ENCODE assay signal across 12 cellular contexts in genomic region chr3:57826286-57826951, GRCh38.
A peak's percentile ranks its signal among the peaks of the same experiment; 100 is the strongest.
DNase-seq lines count a peak whose midpoint lies in the region; ATAC-seq, FAIRE-seq and TF ChIP-seq lines count a peak whose summit lies in the region.
"Had no signal": no experiment of that assay in that cellular context is flagged by ENCODE, and none has a peak within 500 bp of the region (broad histone marks: within the 10 kb centered on the region; RNA-seq: fewer than 3 reads in every experiment).

No MANE protein-coding gene starts in this region.

- no peak for TF ChIP-seq RAD21 in HepG2 (CRISPR knock-in tag; IDR thresholded peaks at IDR 0.05)

- TF ChIP-seq EP300 in HepG2 (IDR thresholded peaks at IDR 0.05; ENCODE audit: low read depth in 2 of 2, low read length in 2 of 2), result no peak
- no peak for TF ChIP-seq EP300 in HepG2 (CRISPR knock-in tag; IDR thresholded peaks at IDR 0.05; ENCODE audit: borderline replicate concordance)

- H3K27me3 ChIP-seq in AG04450 (ENCODE audit: control insufficient read depth, insufficient read depth, low read length) (no peaks in the 10 kb centered on the region), HepG2 (ENCODE audit: control insufficient read depth in 1 of 2, insufficient read depth in 2 of 2, low read length in 2 of 2) (no peaks in the 10 kb centered on the region), gastrocnemius medialis (no peaks in the 10 kb centered on the region)

- H3K4me1 ChIP-seq in HepG2 (ENCODE audit: insufficient read depth, low read length) (peaks cover 58% of the 10 kb centered on the region), gastrocnemius medialis (peaks cover 53 to 74% of the 10 kb centered on the region in 2 donors)

- FAIRE-seq in GM19239 (lab: Jason Lieb, UNC) (peak; percentile 68), HepG2 (lab: Jason Lieb, UNC) (no peak)

- H3K27ac Mint-ChIP-seq in WTC11, result peak overlapping the region; percentile 48

- no peak for TF ChIP-seq POLR2A in HepG2 (IDR thresholded peaks at IDR 0.05; ENCODE audit: insufficient read depth in 1 of 2, low read depth in 2 of 2, low read length in 2 of 2)
- no peak for TF ChIP-seq POLR2A in gastrocnemius medialis (IDR thresholded peaks at IDR 0.05)

- no peaks in the 10 kb centered on the region for H3K9me3 ChIP-seq in AG04450 (ENCODE audit: control insufficient read depth, insufficient read depth, low read length)
- no peaks in the 10 kb centered on the region for H3K9me3 ChIP-seq in HepG2 (ENCODE audit: low read length)
- no peaks in the 10 kb centered on the region for H3K9me3 ChIP-seq in gastrocnemius medialis

- H3K36me3 ChIP-seq in HepG2 (replicated peaks in 1 of 2; ENCODE audit: control insufficient read depth in 1 of 2, insufficient read depth in 2 of 2, low read length in 2 of 2), result peaks cover 0 to 3% of the 10 kb centered on the region in 2 experiments; a peak in 1 of 5 replicates
- H3K36me3 ChIP-seq in gastrocnemius medialis, result no peaks in the 10 kb centered on the region

- H3K4me3 Mint-ChIP-seq in WTC11, result no peak overlapping the region
- H3K4me3 Mint-ChIP-seq: naive B cell had no signal

- H3K4me2 ChIP-seq in HepG2 (ENCODE audit: low read depth, low read length), result peak overlapping the region; percentile 38

- no peak overlapping the region for H3K4me3 ChIP-seq in AG04450 (ENCODE audit: low read depth, low read length)
- no peak overlapping the region for H3K4me3 ChIP-seq in HepG2 (replicated peaks in 1 of 3; ENCODE audit: insufficient read depth in 1 of 3, low read depth in 2 of 3, low read length in 3 of 3)
- H3K4me3 ChIP-seq in gastrocnemius medialis, result no peak overlapping the region

- H3K9ac ChIP-seq in HepG2 (ENCODE audit: insufficient read depth, low read depth, low read length), result peak overlapping the region; percentile 47; the same call in 1 of the 2 replicates

- CTCF ChIA-PET in AG04450 (lab: Charles Lee) (interaction anchor here (0.6 to 1.9 kb wide), 16 partner anchors 9 to 656 kb away, joined by 3 to 13 read pairs (median 3); no protein-coding TSS in a partner anchor), WTC11 (lab: Charles Lee) (interaction anchor here (0.6 to 1.3 kb wide), 3 partner anchors 17 to 134 kb away, joined by 3 to 4 read pairs (median 3); partner anchors contain the start of gene DENND6A), HepG2 (lab: Yijun Ruan, JAX; ENCODE audit: low intra/inter-chr PET ratio, low total read pairs) (no interaction called here)

- H4K20me1 ChIP-seq in HepG2 (ENCODE audit: insufficient read depth, low read length), result no peaks in the 10 kb centered on the region; the same call in 1 of the 2 replicates

- no TSS peak for BruUV-seq in HepG2 (replicated peaks; lab: Mats Ljungman, UMichigan)

- intact Hi-C loops in HepG2 (cut with micrococcal nuclease; ENCODE audit: unreplicated experiment), result loop anchor here (2.0 to 10.0 kb wide), 2 partner anchors 70 to 232 kb away; partner anchors contain the start of genes ARF4 and SLMAP
- intact Hi-C loops in gastrocnemius medialis (cut with DNase I; ENCODE audit: low total_unique reads), result loop anchor here (5.0 kb wide), 1 partner anchor 139 kb away; no protein-coding TSS in a partner anchor

- no peaks in the 10 kb centered on the region for H3K9me3 Mint-ChIP-seq in WTC11
- H3K9me3 Mint-ChIP-seq: naive B cell had no signal

- ATAC-seq in WTC11 (no peak), HepG2 (peak; percentile 55), gastrocnemius medialis (no peak), HG02852 (IDR thresholded peaks at IDR 0.05; ENCODE audit: unreplicated experiment) (no peak)

- no peaks in the 10 kb centered on the region for H3K27me3 Mint-ChIP-seq in WTC11 (ENCODE audit: low read depth)
- H3K27me3 Mint-ChIP-seq: naive B cell had no signal

- WGBS in HepG2 (ENCODE audit: low lambda C conversion rate), result 79% methylated on average over 1 of the region's 1 CpG

- H3K4me1 Mint-ChIP-seq in WTC11, result peaks cover 66% of the 10 kb centered on the region

- no peaks in the 10 kb centered on the region for H3K36me3 Mint-ChIP-seq in WTC11

- TF ChIP-seq CTCF in AG04450 (IDR thresholded peaks at IDR 0.05; ENCODE audit: low read depth, low read length) (peak; percentile 33; the same call in 1 of the 2 replicates), WTC11 (IDR thresholded peaks at IDR 0.05) (no peak), HepG2 (CRISPR knock-in tag; IDR thresholded peaks at IDR 0.05) (peak; percentile 40), gastrocnemius medialis (IDR thresholded peaks at IDR 0.05 in 4 of 5, conservative IDR thresholded peaks at IDR 0.05 in 1 of 5) (no peak)

- H3K79me2 ChIP-seq in HepG2 (ENCODE audit: insufficient read depth, low read length), result peaks cover 67% of the 10 kb centered on the region

- H2AFZ ChIP-seq in HepG2 (ENCODE audit: low read length), result no peak overlapping the region

- H3K27ac ChIP-seq in AG04450 (ENCODE audit: low read depth, low read length), result no peak overlapping the region
- peak overlapping the region; percentile 78 for H3K27ac ChIP-seq in HepG2 (ENCODE audit: extremely low read length, insufficient read depth, low read length)
- no peak overlapping the region for H3K27ac ChIP-seq in gastrocnemius medialis

- in situ Hi-C loops in HepG2 (cut with HindIII; ENCODE audit: extremely low pct_ligation_motif_present, low pct_unique_long_range_greater_than_20kb) (no loop called here), gastrocnemius medialis (cut with MboI; ENCODE audit: low sequenced_read_pairs in 4 of 4) (no loop called here)

- POLR2A ChIA-PET in AG04450 (lab: Yijun Ruan, JAX) (interaction anchor here (0.9 kb wide), 1 partner anchor 71 kb away, joined by 3 read pairs; the partner anchor contains the start of gene SLMAP), WTC11 (lab: Charles Lee) (interaction anchor here (0.6 to 1.2 kb wide), 2 partner anchors 36 to 229 kb away, joined by 3 read pairs; partner anchors contain the start of gene ARF4), HepG2 (lab: Yijun Ruan, JAX) (interaction anchor here (1.8 to 2.1 kb wide), 2 partner anchors 134 to 229 kb away, joined by 4 to 7 read pairs; partner anchors contain the start of genes ARF4 and DENND6A)

- DNase-seq in AG04450 (ENCODE audit: low read depth, low spot score), result no peak
- no peak for DNase-seq in GM19239 (ENCODE audit: insufficient read length, low spot score)
- no peak for DNase-seq in WTC11 (ENCODE audit: low spot score)
- DNase-seq in HepG2 (ENCODE audit: low spot score), result no peak
- DNase-seq in NCI-H510A (lab: John Stamatoyannopoulos, UW), result no peak
- no peak for DNase-seq in NCI-H1694 (lab: John Stamatoyannopoulos, UW)
- no peak for DNase-seq in gastrocnemius medialis
- DNase-seq: activated T-cell treated with anti-CD3 and anti-CD28 coated beads, Interleukin-2, amount 50 U/mL, for 1 hour; hypothalamus; naive B cell; stimulated activated CD4-positive, alpha-beta T cell treated with anti-CD3 and anti-CD28 coated beads, Interleukin-2, amount 100 ng/mL, for 48 hours had no signal

TF ChIP-seq in WTC11, 78 proteins besides CTCF, POLR2A, EP300 and RAD21 (continues in another document):
- TF ChIP-seq FOXP4 (CRISPR knock-in tag; IDR thresholded peaks at IDR 0.05) (no peak), NR3C1 (CRISPR knock-in tag; conservative IDR thresholded peaks at IDR 0.05; ENCODE audit: low read depth) (no peak), IRF2 (CRISPR knock-in tag; IDR thresholded peaks at IDR 0.05; ENCODE audit: borderline replicate concordance, low read depth) (no peak), SOX15 (CRISPR knock-in tag; IDR thresholded peaks at IDR 0.05) (no peak), KAT7 (CRISPR knock-in tag; IDR thresholded peaks at IDR 0.05; ENCODE audit: borderline replicate concordance) (no peak)

TF ChIP-seq in HepG2, 621 proteins besides CTCF, POLR2A, EP300 and RAD21 (continues in another document):
- TF ChIP-seq PPARG (CRISPR knock-in tag; conservative IDR thresholded peaks at IDR 0.05) (peak; percentile 38; the same call in 1 of the 2 replicates), PLSCR1 (CRISPR knock-in tag; IDR thresholded peaks at IDR 0.05; ENCODE audit: borderline replicate concordance) (no peak), ZNF264 (CRISPR knock-in tag; IDR thresholded peaks at IDR 0.05) (0 out of 2 replicates have a peak, but pooled peaks have one; percentile 12), NR2F6 (IDR thresholded peaks at IDR 0.05) (peak; percentile 25; the same call in 1 of the 2 replicates), NR2F6 (CRISPR knock-in tag; IDR thresholded peaks at IDR 0.05) (no peak), ZNF7 (CRISPR knock-in tag; IDR thresholded peaks at IDR 0.05) (peak; percentile 62; the same call in 1 of the 2 replicates), ZNF710 (CRISPR knock-in tag; IDR thresholded peaks at IDR 0.05; ENCODE audit: borderline replicate concordance) (no peak), STAG1 (CRISPR knock-in tag; IDR thresholded peaks at IDR 0.05) (peak; percentile 37), ZNF629 (CRISPR knock-in tag; conservative IDR thresholded peaks at IDR 0.05) (no peak), RFX1 (IDR thresholded peaks at IDR 0.05) (no peak)

Comparison
In these comparisons a context has a peak if more than half of its experiments do, and no peak if none do; other contexts are left out.
1. CTCF ChIP-seq: peak in AG04450 (single experiment) and HepG2 (single experiment); none in WTC11 (single experiment) and gastrocnemius medialis (0 of 5).